In genomic region chr7:598899-599298, GRCh38 we compare ENCODE assay signal across 1 cellular context.
TF ChIP-seq lines count a peak whose summit lies in the region.

No MANE protein-coding gene starts in this region.

TF ChIP-seq in GM23338, 12 proteins besides CTCF, POLR2A, EP300 and RAD21 (continued from another document):
- TF ChIP-seq REST (IDR thresholded peaks at IDR 0.05; ENCODE audit: unreplicated experiment) (no peak), EZH2phosphoT487 (IDR thresholded peaks at IDR 0.05; ENCODE audit: unreplicated experiment) (no peak), ZNF462 (CRISPR knock-in tag; IDR thresholded peaks at IDR 0.05) (no peak), EZH2 (IDR thresholded peaks at IDR 0.05; ENCODE audit: low read depth, unreplicated experiment) (no peak)
TF ChIP-seq in GM23338: peak in this region for 0.
